Comparison of ENCODE assay signal across 9 cellular contexts in the genomic region with DNA sequence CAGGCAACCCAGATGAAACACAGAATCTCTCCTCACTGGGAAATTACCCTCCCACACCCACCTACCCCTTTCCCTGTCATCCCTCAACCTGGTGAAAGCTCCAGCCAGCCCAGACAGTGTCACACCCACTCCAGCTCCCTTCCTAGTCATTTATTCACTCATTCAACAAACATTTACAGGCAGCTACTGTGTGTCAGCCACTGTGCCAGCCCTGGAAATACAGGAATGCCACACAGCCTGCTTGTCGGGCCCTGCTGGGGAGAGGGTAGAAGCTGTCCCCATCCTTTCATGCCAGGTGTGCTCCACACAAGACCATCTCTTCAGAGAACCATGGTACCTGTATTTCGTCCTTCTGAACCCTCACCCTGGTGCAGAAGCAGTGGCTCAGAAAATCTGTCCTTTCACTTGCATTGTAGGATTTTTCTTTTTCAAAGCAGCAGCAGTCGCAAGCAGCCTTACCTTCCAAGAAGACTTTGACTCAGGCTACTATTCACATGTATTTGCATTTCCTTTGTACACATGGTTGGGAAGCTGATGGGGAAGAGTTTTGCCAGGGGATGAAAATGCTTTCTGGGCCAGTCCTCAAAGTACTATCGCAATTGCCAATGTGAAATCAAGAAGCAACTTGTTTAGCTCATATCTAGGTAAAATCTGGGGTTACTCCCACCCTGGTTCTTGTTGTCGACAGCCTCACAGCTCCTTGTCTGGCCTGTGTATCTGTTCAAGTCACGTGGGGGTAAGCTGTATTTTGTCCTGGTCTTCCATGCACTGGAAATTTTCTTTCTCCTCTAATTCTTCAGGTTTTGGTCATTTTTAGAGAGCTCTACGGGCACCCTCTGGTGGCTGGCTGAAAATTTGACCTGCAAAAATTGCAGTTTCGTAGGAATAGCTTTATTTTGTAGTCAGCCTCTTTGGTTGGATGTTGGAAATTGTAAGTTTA.
DNase-seq lines count a peak whose midpoint lies in the region; ATAC-seq and TF ChIP-seq lines count a peak whose summit lies in the region.
"Had no signal": no experiment of that assay in that cellular context is flagged by ENCODE, and none has a peak within 500 bp of the region (broad histone marks: within the 10 kb centered on the region; RNA-seq: fewer than 3 reads in every experiment).

No MANE protein-coding gene starts in this region.

- no peak for TF ChIP-seq EP300 in stomach (IDR thresholded peaks at IDR 0.05)

- DNase-seq in A673 (ENCODE audit: low spot score) (peak; percentile 40), GM12865 (ENCODE audit: low read depth) (peak; percentile 31), NCI-H69 (lab: John Stamatoyannopoulos, UW) (peak; percentile 7), MCF 10A (ENCODE audit: unreplicated experiment) (peak; percentile 50), immature natural killer cell (peak in 2 of 3 donors; percentile 12 to 17), stomach (peak; percentile 46), NCI-H2081 treated with DMSO at 0.1 percent for 48 hours (lab: John Stamatoyannopoulos, UW) (no peak)

- H3K36me3 ChIP-seq in A673 (ENCODE audit: insufficient read depth, low read length, poor library complexity, severe bottlenecking) (no peaks in the 10 kb centered on the region), stomach (no peaks in the 10 kb centered on the region)

- peaks cover 10% of the 10 kb centered on the region for H3K4me1 Mint-ChIP-seq in MCF 10A (ENCODE audit: insufficient read depth, unreplicated experiment)
- H3K4me1 Mint-ChIP-seq in immature natural killer cell = peaks cover 2 to 12% of the 10 kb centered on the region in 2 donors

- H3K4me1 ChIP-seq in A673 (ENCODE audit: insufficient read depth, low read length, poor library complexity, severe bottlenecking) (no peaks in the 10 kb centered on the region), stomach (peaks cover 12 to 25% (median 15%) of the 10 kb centered on the region in 4 donors)

- no peak for ATAC-seq in HG03342 (IDR thresholded peaks at IDR 0.05; ENCODE audit: unreplicated experiment)

- H3K27ac ChIP-seq in A673 (ENCODE audit: low read depth, low read length, poor library complexity, severe bottlenecking) (no peak overlapping the region), stomach (peak overlapping the region; percentile 1 to 28 (median 11))

- H3K4me3 Mint-ChIP-seq in MCF 10A (ENCODE audit: unreplicated experiment) (no peak overlapping the region), immature natural killer cell (no peak overlapping the region)
- H3K4me3 Mint-ChIP-seq: dendritic cell treated with granulocyte-macrophage colony-stimulating factor and Interleukin-4, amounts not matched to agents 40 ng/mL and 50 ng/mL, for 4 days had no signal

- TF ChIP-seq POLR2A in stomach (IDR thresholded peaks at IDR 0.05) = no peak

- POLR2A ChIA-PET in A673 (lab: Charles Lee; ENCODE audit: low non-redundant PET) = interaction anchor here (0.6 kb wide), 1 partner anchor 205 kb away, joined by 15 read pairs; no protein-coding TSS in a partner anchor
- POLR2A ChIA-PET in MCF 10A (lab: Yijun Ruan, JAX) = interaction anchor here (0.6 to 1.1 kb wide), 8 partner anchors 15 to 306 kb away, joined by 3 to 4 read pairs (median 3); no protein-coding TSS in a partner anchor

- no peaks in the 10 kb centered on the region for H3K27me3 Mint-ChIP-seq in MCF 10A (ENCODE audit: insufficient read depth, unreplicated experiment)
- H3K27me3 Mint-ChIP-seq in immature natural killer cell (ENCODE audit: low read depth in 3 of 3) = peaks cover 0 to 2% (median 0%) of the 10 kb centered on the region in 3 donors

- BruUV-seq in A673 (replicated peaks; lab: Mats Ljungman, UMichigan) = no TSS peak
- BruUV-seq in MCF 10A (replicated peaks; lab: Mats Ljungman, UMichigan) = no TSS peak

- no peaks in the 10 kb centered on the region for H3K9me3 ChIP-seq in A673 (ENCODE audit: low read depth, low read length, poor library complexity, severe bottlenecking)
- no peaks in the 10 kb centered on the region for H3K9me3 ChIP-seq in stomach

- H3K36me3 Mint-ChIP-seq in MCF 10A (ENCODE audit: insufficient read depth, unreplicated experiment) (no peaks in the 10 kb centered on the region), immature natural killer cell (no peaks in the 10 kb centered on the region)

- intact Hi-C loops in A673 (cut with micrococcal nuclease; ENCODE audit: unreplicated experiment) = loop anchor here (1.0 to 2.0 kb wide), 4 partner anchors 203 to 1522 kb away; no protein-coding TSS in a partner anchor
- intact Hi-C loops in MCF 10A (cut with micrococcal nuclease) = loop anchor here (1.0 to 5.0 kb wide), 8 partner anchors 130 to 1522 kb away; a partner anchor contains a TSS
- intact Hi-C loops in stomach (cut with DNase I; ENCODE audit: low total_unique reads) = loop anchor here (10.0 kb wide), 1 partner anchor 254 kb away; no protein-coding TSS in a partner anchor

- CTCF ChIA-PET in A673 (lab: Charles Lee) (interaction anchor here (1.1 to 1.3 kb wide), 4 partner anchors 249 to 261 kb away, joined by 4 to 19 read pairs (median 6); no protein-coding TSS in a partner anchor), MCF 10A (lab: Yijun Ruan, JAX) (interaction anchor here (0.5 to 9.7 kb wide), 65 partner anchors 8 to 1497 kb away, joined by 3 to 408 read pairs (median 4); a partner anchor contains a TSS)

- H3K9me3 Mint-ChIP-seq in MCF 10A (ENCODE audit: unreplicated experiment) (no peaks in the 10 kb centered on the region), immature natural killer cell (no peaks in the 10 kb centered on the region)
- H3K9me3 Mint-ChIP-seq: dendritic cell treated with granulocyte-macrophage colony-stimulating factor and Interleukin-4, amounts not matched to agents 40 ng/mL and 50 ng/mL, for 4 days had no signal

- H3K27me3 ChIP-seq in A673 (replicated peaks; ENCODE audit: insufficient read depth, low read depth, low read length, poor library complexity) (no peaks in the 10 kb centered on the region), stomach (no peaks in the 10 kb centered on the region)

- 23 to 38% (median 29%) methylated on average over 8 of the region's 8 CpGs for WGBS in stomach, 5 donors

- H3K4me3 ChIP-seq in A673 (ENCODE audit: low read depth, low read length, poor library complexity, severe bottlenecking) (no peak overlapping the region), GM12865 (ENCODE audit: low read depth, low read length) (no peak overlapping the region), stomach (no peak overlapping the region)

- H3K27ac Mint-ChIP-seq in MCF 10A (ENCODE audit: low read depth, unreplicated experiment) (no peak overlapping the region), immature natural killer cell (no peak overlapping the region)
- H3K27ac Mint-ChIP-seq: dendritic cell treated with granulocyte-macrophage colony-stimulating factor and Interleukin-4, amounts not matched to agents 40 ng/mL and 50 ng/mL, for 4 days had no signal

- TF ChIP-seq CTCF in A673 (conservative IDR thresholded peaks at IDR 0.05; ENCODE audit: low read depth, low read length) = peak; percentile 70
- TF ChIP-seq CTCF in GM12865 (IDR thresholded peaks at IDR 0.05; ENCODE audit: insufficient read depth, low read depth, low read length, missing control alignments) = peak; percentile 48
- TF ChIP-seq CTCF in MCF 10A (IDR thresholded peaks at IDR 0.05; ENCODE audit: unreplicated experiment) = peak; percentile 77
- TF ChIP-seq CTCF in stomach (IDR thresholded peaks at IDR 0.05) = peak in 5 of 7 experiments; percentile 28 to 68 (median 57)
